9 cellular contexts compared by ENCODE assay signal in the genomic region with DNA sequence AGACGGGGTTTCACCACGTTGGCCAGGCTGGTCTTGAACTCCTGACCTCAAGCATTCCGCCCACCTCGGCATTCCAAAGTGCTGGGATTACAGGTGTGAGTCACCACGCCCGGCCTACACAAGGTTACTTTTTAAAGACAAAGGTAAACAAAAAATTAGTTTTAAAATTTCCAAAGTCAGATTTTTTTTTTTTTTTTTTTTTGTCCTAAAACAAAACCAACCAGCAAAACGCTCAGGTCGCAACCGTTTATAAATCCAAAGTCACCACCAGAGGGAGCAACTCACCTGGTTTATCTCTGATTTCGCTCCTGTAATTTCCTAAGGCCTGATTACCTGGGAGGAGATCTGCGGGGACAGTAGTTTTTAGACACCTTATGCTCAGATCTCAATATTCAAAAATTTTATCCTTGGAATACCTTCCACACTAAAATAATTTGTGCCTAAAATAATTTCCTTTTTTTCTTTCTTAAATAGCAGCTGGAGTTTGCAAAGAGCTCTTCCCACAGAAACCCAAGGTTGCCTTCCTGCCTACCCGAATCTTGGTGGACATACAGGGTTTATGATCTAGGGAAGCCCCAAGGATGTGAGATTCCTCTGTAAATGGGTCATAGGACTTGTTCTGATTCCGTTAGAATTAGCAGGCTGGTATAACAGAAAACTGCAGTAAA. TPM values are rescaled to one million over a fixed set of nuclear protein-coding genes. Genes with fewer than 3 reads are reported as not detected.
A peak's percentile ranks its signal among the peaks of the same experiment; 100 is the strongest.
DNase-seq lines count a peak whose midpoint lies in the region; ATAC-seq, FAIRE-seq and TF ChIP-seq lines count a peak whose summit lies in the region.
"Had no signal": no experiment of that assay in that cellular context is flagged by ENCODE, and none has a peak within 500 bp of the region (broad histone marks: within the 10 kb centered on the region; RNA-seq: fewer than 3 reads in every experiment).

No MANE protein-coding gene starts in this region.

- no peak overlapping the region for H3K4me2 ChIP-seq in HepG2 (ENCODE audit: low read depth, low read length)

- in situ Hi-C loops in HepG2 (cut with HindIII; ENCODE audit: extremely low pct_ligation_motif_present, low pct_unique_long_range_greater_than_20kb) = no loop called here

- H3K79me2 ChIP-seq in HepG2 (ENCODE audit: insufficient read depth, low read length) = no peaks in the 10 kb centered on the region

- no peaks in the 10 kb centered on the region for H3K9me3 ChIP-seq in HepG2 (ENCODE audit: low read length)
- H3K9me3 ChIP-seq in tibial nerve = peaks cover 0 to 4% (median 0%) of the 10 kb centered on the region in 4 donors

- CTCF ChIA-PET in MCF 10A (lab: Yijun Ruan, JAX) (interaction anchor here (0.6 to 8.9 kb wide), 23 partner anchors 9 to 1478 kb away, joined by 3 to 113 read pairs (median 4); no protein-coding TSS in a partner anchor), HepG2 (lab: Yijun Ruan, JAX; ENCODE audit: low intra/inter-chr PET ratio, low total read pairs) (interaction anchor here (1.1 to 3.4 kb wide), 3 partner anchors 12 to 375 kb away, joined by 3 to 37 read pairs (median 15); no protein-coding TSS in a partner anchor)

- H2AFZ ChIP-seq in HepG2 (ENCODE audit: low read length) = no peak overlapping the region

- no peaks in the 10 kb centered on the region for H3K9me3 Mint-ChIP-seq in MCF 10A (ENCODE audit: unreplicated experiment)

- H3K36me3 ChIP-seq in HepG2 (replicated peaks in 1 of 2; ENCODE audit: control insufficient read depth in 1 of 2, insufficient read depth in 2 of 2, low read length in 2 of 2) = no peaks in the 10 kb centered on the region
- no peaks in the 10 kb centered on the region for H3K36me3 ChIP-seq in tibial nerve

- POLR2A ChIA-PET in MCF 10A (lab: Yijun Ruan, JAX) (interaction anchor here (0.7 to 1.0 kb wide), 2 partner anchors 12 to 14 kb away, joined by 3 read pairs; no protein-coding TSS in a partner anchor), HepG2 (lab: Yijun Ruan, JAX) (no interaction called here)

- BruUV-seq in MCF 10A (replicated peaks; lab: Mats Ljungman, UMichigan) = no TSS peak
- no TSS peak for BruUV-seq in HepG2 (replicated peaks; lab: Mats Ljungman, UMichigan)

- no peaks in the 10 kb centered on the region for H3K4me1 Mint-ChIP-seq in MCF 10A (ENCODE audit: insufficient read depth, unreplicated experiment)

- H3K4me3 Mint-ChIP-seq in MCF 10A (ENCODE audit: unreplicated experiment) = no peak overlapping the region
- H3K4me3 Mint-ChIP-seq: stimulated activated naive B cell treated with anti-CD40 and anti-IgM and Interleukin-4, amounts not matched to agents 10 μg/mL and 1 μg/mL and 100 μg/mL, for 72 hours had no signal

- DNase-seq in activated CD4-positive, alpha-beta T cell treated with anti-CD3 and anti-CD28 coated beads for 24 hours (ENCODE audit: low read depth in 2 of 2) = peak; percentile 15 to 33
- DNase-seq in activated CD4-positive, alpha-beta T cell treated with anti-CD3 and anti-CD28 coated beads for 1 hour = no peak
- DNase-seq in LHCN-M2 (ENCODE audit: low read depth) (peak; percentile 14), RPMI7951 (ENCODE audit: low read depth) (peak; percentile 39), MCF 10A (ENCODE audit: unreplicated experiment) (peak; percentile 72), HepG2 (ENCODE audit: low spot score) (peak; percentile 70), tibial nerve (ENCODE audit: low spot score in 2 of 2) (peak in 1 of 2 donors; percentile 58)
- DNase-seq: stimulated activated naive B cell treated with anti-CD40 and anti-IgM and Interleukin-4, amounts not matched to agents 10 μg/mL and 1 μg/mL and 100 μg/mL, for 72 hours had no signal

- H3K27me3 ChIP-seq in HepG2 (ENCODE audit: control insufficient read depth in 1 of 2, insufficient read depth in 2 of 2, low read length in 2 of 2) = peaks cover 2 to 23% of the 10 kb centered on the region in 2 experiments; a peak in 3 of 5 replicates
- H3K27me3 ChIP-seq in tibial nerve = peaks cover 0 to 20% of the 10 kb centered on the region in 2 donors

- H3K9ac ChIP-seq in HepG2 (ENCODE audit: insufficient read depth, low read depth, low read length) = no peak overlapping the region

- TF ChIP-seq RAD21 in HepG2 (CRISPR knock-in tag; IDR thresholded peaks at IDR 0.05) = no peak

- TF ChIP-seq POLR2A in HepG2 (IDR thresholded peaks at IDR 0.05; ENCODE audit: insufficient read depth in 1 of 2, low read depth in 2 of 2, low read length in 2 of 2) = no peak
- TF ChIP-seq POLR2A in tibial nerve (IDR thresholded peaks at IDR 0.05) = no peak

- no peak overlapping the region for H3K27ac Mint-ChIP-seq in MCF 10A (ENCODE audit: low read depth, unreplicated experiment)
- H3K27ac Mint-ChIP-seq: stimulated activated naive B cell treated with anti-CD40 and anti-IgM and Interleukin-4, amounts not matched to agents 10 μg/mL and 1 μg/mL and 100 μg/mL, for 72 hours had no signal

- peak; percentile 70 for FAIRE-seq in HepG2 (lab: Jason Lieb, UNC)

- WGBS in HepG2 (ENCODE audit: low lambda C conversion rate) = 3% methylated on average over 13 of the region's 13 CpGs
- 31 to 33% methylated on average over 13 of the region's 13 CpGs for WGBS in tibial nerve, 2 donors

- intact Hi-C loops in MCF 10A (cut with micrococcal nuclease) = loop anchor here (1.0 kb wide), 1 partner anchor 12 kb away; no protein-coding TSS in a partner anchor
- intact Hi-C loops in HepG2 (cut with micrococcal nuclease; ENCODE audit: unreplicated experiment) = loop anchor here (1.0 to 5.0 kb wide), 2 partner anchors 12 to 376 kb away; no protein-coding TSS in a partner anchor

- H3K4me3 ChIP-seq in HepG2 (replicated peaks in 1 of 3; ENCODE audit: insufficient read depth in 1 of 3, low read depth in 2 of 3, low read length in 3 of 3) (no peak overlapping the region), tibial nerve (no peak overlapping the region)

- peaks cover 62% of the 10 kb centered on the region for H3K27me3 Mint-ChIP-seq in MCF 10A (ENCODE audit: insufficient read depth, unreplicated experiment)
- H3K27me3 Mint-ChIP-seq: stimulated activated naive B cell treated with anti-CD40 and anti-IgM and Interleukin-4, amounts not matched to agents 10 μg/mL and 1 μg/mL and 100 μg/mL, for 72 hours had no signal

- H3K4me1 ChIP-seq in HepG2 (ENCODE audit: insufficient read depth, low read length) (peaks cover 6% of the 10 kb centered on the region), tibial nerve (no peaks in the 10 kb centered on the region)

- no peaks in the 10 kb centered on the region for H3K36me3 Mint-ChIP-seq in MCF 10A (ENCODE audit: insufficient read depth, unreplicated experiment)

- ATAC-seq in HepG2 (peak; percentile 69), HG03442 (IDR thresholded peaks at IDR 0.05; ENCODE audit: unreplicated experiment) (no peak)

- H3K27ac ChIP-seq in HepG2 (ENCODE audit: extremely low read length, insufficient read depth, low read length) = no peak overlapping the region
- H3K27ac ChIP-seq in tibial nerve = no peak overlapping the region

- no peak for TF ChIP-seq EP300 in HepG2 (IDR thresholded peaks at IDR 0.05; ENCODE audit: low read depth in 2 of 2, low read length in 2 of 2)
- TF ChIP-seq EP300 in HepG2 (CRISPR knock-in tag; IDR thresholded peaks at IDR 0.05; ENCODE audit: borderline replicate concordance) = no peak
- TF ChIP-seq EP300 in tibial nerve (IDR thresholded peaks at IDR 0.05) = no peak

- no peaks in the 10 kb centered on the region for H4K20me1 ChIP-seq in HepG2 (ENCODE audit: insufficient read depth, low read length)

- TF ChIP-seq CTCF in MCF 10A (IDR thresholded peaks at IDR 0.05; ENCODE audit: unreplicated experiment) (peak; percentile 49), HepG2 (CRISPR knock-in tag; IDR thresholded peaks at IDR 0.05) (peak; percentile 69), tibial nerve (IDR thresholded peaks at IDR 0.05) (peak; percentile 30 to 52 (median 39))

RNA-seq across cellular contexts. Expression of a gene that starts 19.8 kb away (rescaled TPM):
- 0.32 and 0.52 TPM in 2 replicates for total RNA-seq in LHCN-M2 (2014; rRNA removed)
- polyA plus RNA-seq in LHCN-M2 (2012) = not detected
- total RNA-seq in RPMI7951 (2014; rRNA removed; shearing (Covaris generic)) = 2.0 TPM in 1 of 2 replicates, not detected in the other
- total RNA-seq in MCF 10A (2022) = 9.9 and 15.8 TPM in 2 replicates
- total RNA-seq in HepG2 (2016; rRNA removed; fragmentation: Illumina TruSeq; extraction: Trizol) = not detected in 2 replicates
- not detected in 2 replicates for total RNA-seq in HepG2 (2016; cell fraction: cytosol; rRNA removed; fragmentation: Illumina TruSeq; extraction: Trizol; ENCODE audit: low read depth)
- total RNA-seq in HepG2 (2016; cell fraction: insoluble cytoplasmic fraction; rRNA removed; fragmentation: Illumina TruSeq; extraction: Trizol) = not detected in 2 replicates
- total RNA-seq in HepG2 (2016; cell fraction: membrane; rRNA removed; fragmentation: Illumina TruSeq; extraction: Trizol) = not detected in 2 replicates
- not detected in 2 replicates for total RNA-seq in HepG2 (2016; cell fraction: nucleus; rRNA removed; fragmentation: Illumina TruSeq; extraction: Trizol)
- 0.27 and 0.49 TPM in 2 replicates for polyA plus RNA-seq in HepG2 (2011; rRNA removed)
- 0.17 and 0.40 TPM in 2 replicates for polyA plus RNA-seq in HepG2 (2011; cell fraction: cytosol; rRNA removed)
- not detected in 2 replicates for polyA plus RNA-seq in HepG2 (2011; cell fraction: nucleus; rRNA removed)
- not detected in 2 replicates for polyA plus RNA-seq in HepG2 (2012)
- not detected in 2 replicates for polyA plus RNA-seq in HepG2 (2016; cell fraction: cytosol; fragmentation: Illumina TruSeq; extraction: Trizol; ENCODE audit: low read depth)
- polyA plus RNA-seq in HepG2 (2016; cell fraction: insoluble cytoplasmic fraction; fragmentation: Illumina TruSeq; extraction: Trizol; ENCODE audit: low read depth) = not detected in 2 replicates
- polyA plus RNA-seq in HepG2 (2016; cell fraction: membrane; fragmentation: Illumina TruSeq; extraction: Trizol; ENCODE audit: low read depth) = not detected in 2 replicates
- polyA plus RNA-seq in HepG2 (2016; cell fraction: nucleus; fragmentation: Illumina TruSeq; extraction: Trizol; ENCODE audit: insufficient read depth, low read depth) = not detected in 2 replicates
- not detected in 2 replicates for polyA minus RNA-seq in HepG2 (2011; rRNA and poly(A)+ RNA removed; ENCODE audit: low replicate concordance)
- polyA minus RNA-seq in HepG2 (2011; cell fraction: cytosol; rRNA and poly(A)+ RNA removed) = not detected in 2 replicates
- not detected in 2 replicates for polyA minus RNA-seq in HepG2 (2011; cell fraction: nucleus; rRNA and poly(A)+ RNA removed)
- total RNA-seq in tibial nerve = 1 to 10 TPM; 1.1 to 3.3 (median 2.1) TPM

RNA-seq across cellular contexts. Expression of a gene that starts 29.1 kb away (rescaled TPM):
- total RNA-seq in LHCN-M2 (2014; rRNA removed) (not detected in 2 replicates), MCF 10A (2022) (not detected in 2 replicates), HepG2 (2016; rRNA removed; fragmentation: Illumina TruSeq; extraction: Trizol) (not detected in 2 replicates), tibial nerve (not detected)
- polyA plus RNA-seq in LHCN-M2 (2012) = not detected
- total RNA-seq in RPMI7951 (2014; rRNA removed; shearing (Covaris generic)) = not detected in 2 replicates
- not detected in 2 replicates for total RNA-seq in HepG2 (2016; cell fraction: cytosol; rRNA removed; fragmentation: Illumina TruSeq; extraction: Trizol; ENCODE audit: low read depth)
- not detected in 2 replicates for total RNA-seq in HepG2 (2016; cell fraction: insoluble cytoplasmic fraction; rRNA removed; fragmentation: Illumina TruSeq; extraction: Trizol)
- total RNA-seq in HepG2 (2016; cell fraction: membrane; rRNA removed; fragmentation: Illumina TruSeq; extraction: Trizol) = not detected in 2 replicates
- not detected in 2 replicates for total RNA-seq in HepG2 (2016; cell fraction: nucleus; rRNA removed; fragmentation: Illumina TruSeq; extraction: Trizol)
- not detected in 2 replicates for polyA plus RNA-seq in HepG2 (2011; rRNA removed)
- not detected in 2 replicates for polyA plus RNA-seq in HepG2 (2011; cell fraction: cytosol; rRNA removed)
- not detected in 2 replicates for polyA plus RNA-seq in HepG2 (2011; cell fraction: nucleus; rRNA removed)
- polyA plus RNA-seq in HepG2 (2012) = not detected in 2 replicates
- polyA plus RNA-seq in HepG2 (2016; cell fraction: cytosol; fragmentation: Illumina TruSeq; extraction: Trizol; ENCODE audit: low read depth) = not detected in 2 replicates
- polyA plus RNA-seq in HepG2 (2016; cell fraction: insoluble cytoplasmic fraction; fragmentation: Illumina TruSeq; extraction: Trizol; ENCODE audit: low read depth) = not detected in 2 replicates
- not detected in 2 replicates for polyA plus RNA-seq in HepG2 (2016; cell fraction: membrane; fragmentation: Illumina TruSeq; extraction: Trizol; ENCODE audit: low read depth)
- not detected in 2 replicates for polyA plus RNA-seq in HepG2 (2016; cell fraction: nucleus; fragmentation: Illumina TruSeq; extraction: Trizol; ENCODE audit: insufficient read depth, low read depth)
- polyA minus RNA-seq in HepG2 (2011; rRNA and poly(A)+ RNA removed; ENCODE audit: low replicate concordance) = not detected in 2 replicates
- not detected in 2 replicates for polyA minus RNA-seq in HepG2 (2011; cell fraction: cytosol; rRNA and poly(A)+ RNA removed)
- polyA minus RNA-seq in HepG2 (2011; cell fraction: nucleus; rRNA and poly(A)+ RNA removed) = not detected in 2 replicates
